ENCODE assay signal across 12 cellular contexts in genomic region chr18:77088977-77089795, GRCh38. TPM values are rescaled to one million over a fixed set of nuclear protein-coding genes. Genes with fewer than 3 reads are reported as not detected.
DNase-seq lines count a peak whose midpoint lies in the region; FAIRE-seq and TF ChIP-seq lines count a peak whose summit lies in the region.
"Had no signal": no experiment of that assay in that cellular context is flagged by ENCODE, and none has a peak within 500 bp of the region (broad histone marks: within the 10 kb centered on the region; RNA-seq: fewer than 3 reads in every experiment).

No MANE protein-coding gene starts in this region.

- peak overlapping the region; percentile 71 for H3K27ac Mint-ChIP-seq in activated CD4-positive, alpha-beta T cell treated with anti-CD3 and anti-CD28 coated beads, Interleukin-2, amount 10 ng/mL, durations not matched to agents 7 days and 5 days

- H3K27ac ChIP-seq in VCaP (peak overlapping the region; percentile 29; the same call in 1 of the 2 replicates), keratinocyte (ENCODE audit: control insufficient read depth, insufficient read depth, low read length) (peak overlapping the region; percentile 91), stomach (peak overlapping the region in 4 of 5 donors; percentile 23 to 75 (median 53))

- POLR2A ChIA-PET in activated CD4-positive, alpha-beta T cell treated with anti-CD3 and anti-CD28 coated beads, Interleukin-2, amount 10 ng/mL, durations not matched to agents 7 days and 5 days (lab: Charles Lee), result no interaction called here

- peaks cover 54% of the 10 kb centered on the region for H3K36me3 Mint-ChIP-seq in activated CD4-positive, alpha-beta T cell treated with anti-CD3 and anti-CD28 coated beads, Interleukin-2, amount 10 ng/mL, durations not matched to agents 7 days and 5 days (ENCODE audit: low read depth)

- FAIRE-seq in keratinocyte (lab: Jason Lieb, UNC), result peak; percentile 78
- FAIRE-seq: colon had no signal

- H3K79me2 ChIP-seq in keratinocyte (ENCODE audit: control insufficient read depth, insufficient read depth, low read length), result peaks cover 44% of the 10 kb centered on the region

- peaks cover 5% of the 10 kb centered on the region for H3K9me1 ChIP-seq in keratinocyte (ENCODE audit: control insufficient read depth, extremely low read depth, insufficient read depth, low read length)

- no peak for TF ChIP-seq POLR2A in stomach (IDR thresholded peaks at IDR 0.05)

- no peak for DNase-seq in activated CD4-positive, alpha-beta T cell treated with anti-CD3 and anti-CD28 coated beads, Interleukin-2, amount 10 ng/mL, durations not matched to agents 7 days and 5 days
- no peak for DNase-seq in activated CD4-positive, alpha-beta T cell treated with anti-CD3 and anti-CD28 coated beads, Interleukin-2, amount 50 U/mL, for 1 hour
- DNase-seq in keratinocyte (ENCODE audit: low read depth, low spot score) (peak; percentile 88), stomach (peak; percentile 57), NCI-H748 treated with DMSO at 0.1 percent for 48 hours (lab: John Stamatoyannopoulos, UW) (no peak), SW 1271 (lab: John Stamatoyannopoulos, UW) (no peak), amniotic stem cell (lab: John Stamatoyannopoulos, UW) (no peak)
- DNase-seq: NK-92 treated with Interleukin-12 subunit alpha and Interleukin-12 subunit beta, amount 100 ng/mL, for 24 hours; stimulated activated CD4-positive, alpha-beta T cell treated with anti-CD3 and anti-CD28 coated beads, Interleukin-15, amount 100 ng/mL, for 24 hours had no signal

- no peaks in the 10 kb centered on the region for H3K9me3 ChIP-seq in keratinocyte (ENCODE audit: control insufficient read depth, low read depth, low read length)
- no peaks in the 10 kb centered on the region for H3K9me3 ChIP-seq in stomach
- H3K9me3 ChIP-seq: thoracic aorta had no signal

- H3K36me3 ChIP-seq in keratinocyte (ENCODE audit: control insufficient read depth in 2 of 2, extremely low read depth in 1 of 2, insufficient read depth in 2 of 2, low read length in 2 of 2) (peaks cover under 1 to 2% of the 10 kb centered on the region in 2 experiments), stomach (peaks cover 0 to 18% (median 0%) of the 10 kb centered on the region in 4 donors)
- H3K36me3 ChIP-seq: thoracic aorta had no signal

- no peaks in the 10 kb centered on the region for H4K20me1 ChIP-seq in keratinocyte (ENCODE audit: control insufficient read depth, extremely low read depth, insufficient read depth, low read length)

- H3K9me3 Mint-ChIP-seq in activated CD4-positive, alpha-beta T cell treated with anti-CD3 and anti-CD28 coated beads, Interleukin-2, amount 10 ng/mL, durations not matched to agents 7 days and 5 days, result no peaks in the 10 kb centered on the region

- H3K27me3 ChIP-seq in keratinocyte (ENCODE audit: control insufficient read depth, extremely low read depth, insufficient read depth, low read length) (no peaks in the 10 kb centered on the region), stomach (no peaks in the 10 kb centered on the region)

- WGBS in stomach, 5 donors, result 67 to 82% (median 71%) methylated on average over 14 to 16 of the region's 16 CpGs

- H2AFZ ChIP-seq in keratinocyte (ENCODE audit: control insufficient read depth, low read length), result no peak overlapping the region

- peak overlapping the region; percentile 55 for H3K4me2 ChIP-seq in keratinocyte (ENCODE audit: control insufficient read depth, extremely low read depth, insufficient read depth, low read depth, low read length)

- H3K9ac ChIP-seq in keratinocyte (ENCODE audit: control insufficient read depth, extremely low read depth, insufficient read depth, low read length), result peak overlapping the region; percentile 53

- peaks cover 59% of the 10 kb centered on the region for H3K4me1 Mint-ChIP-seq in activated CD4-positive, alpha-beta T cell treated with anti-CD3 and anti-CD28 coated beads, Interleukin-2, amount 10 ng/mL, durations not matched to agents 7 days and 5 days

- no peak for TF ChIP-seq EP300 in stomach (IDR thresholded peaks at IDR 0.05)

- TF ChIP-seq CTCF in VCaP (conservative IDR thresholded peaks at IDR 0.05), result no peak
- no peak for TF ChIP-seq CTCF in keratinocyte (optimal IDR thresholded peaks at IDR 0.05 in 1 of 3, IDR thresholded peaks at IDR 0.05 in 1 of 3, conservative IDR thresholded peaks at IDR 0.05 in 1 of 3; ENCODE audit: extremely low read depth in 1 of 3, insufficient read depth in 2 of 3, low read length in 3 of 3)
- TF ChIP-seq CTCF in stomach (IDR thresholded peaks at IDR 0.05), result no peak

- H3K4me3 ChIP-seq in keratinocyte (ENCODE audit: control insufficient read depth in 2 of 3, extremely low read depth in 1 of 3, insufficient read depth in 2 of 3, low read depth in 1 of 3, low read length in 3 of 3), result no peak overlapping the region
- no peak overlapping the region for H3K4me3 ChIP-seq in stomach
- H3K4me3 ChIP-seq: thoracic aorta had no signal

- CTCF ChIA-PET in activated CD4-positive, alpha-beta T cell treated with anti-CD3 and anti-CD28 coated beads, Interleukin-2, amount 10 ng/mL, durations not matched to agents 7 days and 5 days (lab: Charles Lee), result interaction anchor here (1.5 kb wide), 1 partner anchor 18 kb away, joined by 3 read pairs; no protein-coding TSS in a partner anchor

- dilution Hi-C loops in keratinocyte (cut with MboI; ENCODE audit: extremely low pct_ligation_motif_present, low sequenced_read_pairs), result no loop called here

- H3K27me3 Mint-ChIP-seq in activated CD4-positive, alpha-beta T cell treated with anti-CD3 and anti-CD28 coated beads, Interleukin-2, amount 10 ng/mL, durations not matched to agents 7 days and 5 days, result no peaks in the 10 kb centered on the region

- intact Hi-C loops in stomach (cut with DNase I; ENCODE audit: low total_unique reads), result no loop called here

- no peak overlapping the region for H3K4me3 Mint-ChIP-seq in activated CD4-positive, alpha-beta T cell treated with anti-CD3 and anti-CD28 coated beads, Interleukin-2, amount 10 ng/mL, durations not matched to agents 7 days and 5 days

- H3K4me1 ChIP-seq in keratinocyte (ENCODE audit: control insufficient read depth, extremely low read depth, insufficient read depth, low read length), result peaks cover 52% of the 10 kb centered on the region
- H3K4me1 ChIP-seq in stomach, result peaks cover 31 to 81% (median 47%) of the 10 kb centered on the region in 4 donors

RNA-seq across cellular contexts. Expression of gene MBP, which starts 43.4 kb away (rescaled TPM):
- total RNA-seq in activated CD4-positive, alpha-beta T cell treated with anti-CD3 and anti-CD28 coated beads, Interleukin-2, amount 10 ng/mL, durations not matched to agents 7 days and 5 days, result 100 to 1,000 TPM; 111 to 133 TPM
- polyA plus RNA-seq in keratinocyte (30.7 to 38.7 TPM (median 35.6 TPM) in 3 replicates), stomach (10 to 100 TPM in 1 of 3 donors, 1 to 10 TPM in 2; 7.9 to 16.8 (median 8.1) TPM)
- polyA plus RNA-seq in keratinocyte (2011; ENCODE audit: low read depth), result 38.5 TPM
- polyA plus RNA-seq in keratinocyte (2011; cell fraction: cytosol; rRNA removed), result 30.1 and 40.6 TPM in 2 replicates
- 39.0 and 41.5 TPM in 2 replicates for polyA plus RNA-seq in keratinocyte (2011; cell fraction: nucleus; rRNA removed)
- 25.6 and 33.7 TPM in 2 replicates for polyA plus RNA-seq in keratinocyte (2012; ENCODE audit: low replicate concordance)
- polyA minus RNA-seq in keratinocyte, result 49.5 to 66.1 TPM (median 52.8 TPM) in 3 replicates
- 49.3 TPM for polyA minus RNA-seq in keratinocyte (2011; cell fraction: cytosol; rRNA and poly(A)+ RNA removed)
- polyA minus RNA-seq in keratinocyte (2011; cell fraction: nucleus; rRNA and poly(A)+ RNA removed), result 33.8 and 64.1 TPM in 2 replicates
- total RNA-seq in stomach, result 100 to 1,000 TPM in 1 of 5 donors, 10 to 100 TPM in 4; 30.4 to 407 (median 43.8) TPM

Comparison
In these comparisons a context has a peak if more than half of its experiments do, and no peak if none do; other contexts are left out.
1. DNase-seq: peak in keratinocyte (single experiment) and stomach (single experiment); none in activated CD4-positive, alpha-beta T cell treated with anti-CD3 and anti-CD28 coated beads, Interleukin-2, amount 10 ng/mL, durations not matched to agents 7 days and 5 days (single experiment), activated CD4-positive, alpha-beta T cell treated with anti-CD3 and anti-CD28 coated beads, Interleukin-2, amount 50 U/mL, for 1 hour (single experiment), NCI-H748 treated with DMSO at 0.1 percent for 48 hours (single experiment), SW 1271 (0 of 2) and amniotic stem cell (single experiment).
2. H3K27ac ChIP-seq: peak in every context shown above with its lines; median percentile 91 in keratinocyte; 53 in stomach; 29 in VCaP.